In genomic region chr4:48851651-48852050, GRCh38 we compare ENCODE assay signal across 12 cellular contexts.
"Had no signal": no experiment of that assay in that cellular context is flagged by ENCODE, and none has a peak within 500 bp of the region (broad histone marks: within the 10 kb centered on the region; RNA-seq: fewer than 3 reads in every experiment).

No MANE protein-coding gene starts in this region.

- ATAC-seq: gastroesophageal sphincter, left ventricle myocardium superior, pancreas had no signal

- H3K27ac ChIP-seq: gastroesophageal sphincter, neural progenitor cell, pancreas, thyroid gland had no signal

- H3K9me3 Mint-ChIP-seq: neural progenitor cell had no signal

- H3K9me3 ChIP-seq: gastroesophageal sphincter, pancreas, thyroid gland had no signal

- H3K4me3 Mint-ChIP-seq: neural progenitor cell had no signal

- H3K27ac Mint-ChIP-seq: neural progenitor cell had no signal

- H3K9ac ChIP-seq: neural progenitor cell had no signal

- H3K4me1 ChIP-seq: gastroesophageal sphincter, neural progenitor cell, pancreas, thyroid gland had no signal

- H3K4me3 ChIP-seq: gastroesophageal sphincter, neural progenitor cell, pancreas, thyroid gland had no signal

- H3K27me3 ChIP-seq: gastroesophageal sphincter, neural progenitor cell, pancreas, thyroid gland had no signal

- H3K4me1 Mint-ChIP-seq: neural progenitor cell had no signal

- DNase-seq: activated CD4-positive, alpha-beta T cell treated with anti-CD3 and anti-CD28 coated beads for 4 hours; activated CD8-positive, alpha-beta memory T cell treated with anti-CD3 and anti-CD28 coated beads for 24 hours; activated naive CD4-positive, alpha-beta T cell; anterior cingulate cortex; left ventricle myocardium superior; pancreas; stimulated activated CD4-positive, alpha-beta T cell treated with anti-CD3 and anti-CD28 coated beads, Interleukin-4, amount 100 ng/mL, for 1 hour; stimulated activated CD8-positive, alpha-beta memory T cell treated with anti-CD3 and anti-CD28 coated beads, Interleukin-4, amount 100 ng/mL, for 48 hours; SW 1271; thyroid gland had no signal
